ENCODE assay signal across 15 cellular contexts in genomic region chr20:10591956-10592521, GRCh38.
DNase-seq lines count a peak whose midpoint lies in the region; ATAC-seq and TF ChIP-seq lines count a peak whose summit lies in the region.
"Had no signal": no experiment of that assay in that cellular context is flagged by ENCODE, and none has a peak within 500 bp of the region (broad histone marks: within the 10 kb centered on the region; RNA-seq: fewer than 3 reads in every experiment).

No MANE protein-coding gene starts in this region.

- H3K9me3 ChIP-seq in adipocyte (ENCODE audit: control insufficient read depth, low read length) (no peaks in the 10 kb centered on the region), heart left ventricle (no peaks in the 10 kb centered on the region), sigmoid colon (no peaks in the 10 kb centered on the region), Peyer's patch (no peaks in the 10 kb centered on the region), upper lobe of left lung (no peaks in the 10 kb centered on the region)
- H3K9me3 ChIP-seq: BLaER1 had no signal

- WGBS in heart left ventricle, 4 donors: 54 to 79% (median 71%) methylated on average over 2 of the region's 2 CpGs
- WGBS in sigmoid colon, 2 donors: 81 to 94% methylated on average over 2 of the region's 2 CpGs
- WGBS in upper lobe of left lung, 2 donors: 73 to 77% methylated on average over 2 of the region's 2 CpGs

- H3K9ac ChIP-seq in adipocyte (ENCODE audit: low read length): peak overlapping the region; percentile 63
- H3K9ac ChIP-seq: BLaER1 had no signal

- DNase-seq in EL (peak; percentile 71), adipocyte (ENCODE audit: low read depth) (peak; percentile 42), heart left ventricle (no peak), sigmoid colon (no peak), Peyer's patch (no peak), SHP77 (lab: John Stamatoyannopoulos, UW) (no peak), upper lobe of left lung (no peak)
- DNase-seq in activated effector memory CD4-positive, alpha-beta T cell treated with anti-CD3 and anti-CD28 coated beads, Interleukin-2, amount 50 U/mL, for 16 hours: no peak
- DNase-seq: activated CD8-positive, alpha-beta memory T cell treated with anti-CD3 and anti-CD28 coated beads for 24 hours; activated naive CD4-positive, alpha-beta T cell treated with Interleukin-2 at 50 U/mL for 16 hours; central memory CD4-positive, alpha-beta T cell; NCI-H2029 treated with DMSO at 0.1 percent for 48 hours; stimulated activated CD4-positive, alpha-beta T cell treated with anti-CD3 and anti-CD28 coated beads, Interleukin-4, amount 100 ng/mL, for 24 hours had no signal

- intact Hi-C loops in heart left ventricle (cut with DNase I): no loop called here
- intact Hi-C loops in sigmoid colon (cut with DNase I): no loop called here

- H3K4me3 ChIP-seq in adipocyte (ENCODE audit: low read length) (peak overlapping the region; percentile 39), heart left ventricle (no peak overlapping the region), sigmoid colon (no peak overlapping the region), Peyer's patch (no peak overlapping the region), upper lobe of left lung (no peak overlapping the region)
- H3K4me3 ChIP-seq: BLaER1, SK-N-MC had no signal

- TF ChIP-seq CTCF in heart left ventricle (IDR thresholded peaks at IDR 0.05): no peak
- TF ChIP-seq CTCF in sigmoid colon (IDR thresholded peaks at IDR 0.05): no peak
- no peak for TF ChIP-seq CTCF in Peyer's patch (IDR thresholded peaks at IDR 0.05)
- TF ChIP-seq CTCF in upper lobe of left lung (IDR thresholded peaks at IDR 0.05): no peak

- TF ChIP-seq EP300 in sigmoid colon (IDR thresholded peaks at IDR 0.05) (no peak), upper lobe of left lung (IDR thresholded peaks at IDR 0.05) (no peak)

- ATAC-seq in heart left ventricle (peak in 2 of 4 donors; percentile 70 to 83), upper lobe of left lung (ENCODE audit: low FRiP score in 2 of 2) (no peak)

- no peaks in the 10 kb centered on the region for H3K27me3 ChIP-seq in adipocyte (replicated peaks; ENCODE audit: control insufficient read depth, insufficient read depth, low read length)
- H3K27me3 ChIP-seq in heart left ventricle: no peaks in the 10 kb centered on the region
- no peaks in the 10 kb centered on the region for H3K27me3 ChIP-seq in sigmoid colon
- no peaks in the 10 kb centered on the region for H3K27me3 ChIP-seq in Peyer's patch
- H3K27me3 ChIP-seq in upper lobe of left lung: no peaks in the 10 kb centered on the region
- H3K27me3 ChIP-seq: BLaER1 had no signal

- TF ChIP-seq POLR2A in heart left ventricle (IDR thresholded peaks at IDR 0.05): no peak
- no peak for TF ChIP-seq POLR2A in sigmoid colon (IDR thresholded peaks at IDR 0.05)
- TF ChIP-seq POLR2A in Peyer's patch (IDR thresholded peaks at IDR 0.05): no peak
- TF ChIP-seq POLR2A in upper lobe of left lung (IDR thresholded peaks at IDR 0.05): no peak

- H3K27ac ChIP-seq in heart left ventricle: peak overlapping the region in 8 of 12 donors; percentile 10 to 67 (median 40)
- H3K27ac ChIP-seq in sigmoid colon: peak overlapping the region; percentile 22 to 60 (median 58)
- H3K27ac ChIP-seq in Peyer's patch: peak overlapping the region in 2 of 4 donors; percentile 6 to 35
- peak overlapping the region in 1 of 4 donors; percentile 13 for H3K27ac ChIP-seq in upper lobe of left lung
- H3K27ac ChIP-seq: BLaER1, SK-N-MC had no signal

- H3K4me1 ChIP-seq in adipocyte (ENCODE audit: control insufficient read depth, insufficient read depth, low read length) (peaks cover 29% of the 10 kb centered on the region), heart left ventricle (peaks cover 0 to 30% (median 9%) of the 10 kb centered on the region in 12 donors), sigmoid colon (peaks cover 0 to 36% (median 29%) of the 10 kb centered on the region in 4 donors), Peyer's patch (no peaks in the 10 kb centered on the region), upper lobe of left lung (peaks cover 0 to 12% (median 4%) of the 10 kb centered on the region in 4 donors)
- H3K4me1 ChIP-seq: BLaER1 had no signal

- H3K36me3 ChIP-seq in adipocyte (ENCODE audit: control insufficient read depth, insufficient read depth, low read length, severe bottlenecking): no peaks in the 10 kb centered on the region
- H3K36me3 ChIP-seq in heart left ventricle: no peaks in the 10 kb centered on the region
- H3K36me3 ChIP-seq in sigmoid colon: no peaks in the 10 kb centered on the region
- no peaks in the 10 kb centered on the region for H3K36me3 ChIP-seq in Peyer's patch
- H3K36me3 ChIP-seq in upper lobe of left lung: no peaks in the 10 kb centered on the region
- H3K36me3 ChIP-seq: BLaER1 had no signal

Comparison
In these comparisons a context has a peak if more than half of its experiments do, and no peak if none do; other contexts are left out.
1. DNase-seq: peak in EL (single experiment) and adipocyte (single experiment); none in heart left ventricle (0 of 5), sigmoid colon (single experiment), Peyer's patch (0 of 3), SHP77 (0 of 2), upper lobe of left lung (0 of 2) and activated effector memory CD4-positive, alpha-beta T cell treated with anti-CD3 and anti-CD28 coated beads, Interleukin-2, amount 50 U/mL, for 16 hours (single experiment).